15 cellular contexts compared by ENCODE assay signal in genomic region chr13:24175847-24176246, GRCh38. TPM values are rescaled to one million over a fixed set of nuclear protein-coding genes. Genes with fewer than 3 reads are reported as not detected.
DNase-seq lines count a peak whose midpoint lies in the region; ATAC-seq and TF ChIP-seq lines count a peak whose summit lies in the region.
"Had no signal": no experiment of that assay in that cellular context is flagged by ENCODE, and none has a peak within 500 bp of the region (broad histone marks: within the 10 kb centered on the region; RNA-seq: fewer than 3 reads in every experiment).

No MANE protein-coding gene starts in this region.

- H3F3A ChIP-seq in PC-3 (ENCODE audit: low read length, unreplicated experiment), result no peaks in the 10 kb centered on the region

- H3K9ac ChIP-seq in liver (ENCODE audit: low read depth in 1 of 2, low read length in 2 of 2), result peak overlapping the region in 1 of 2 donors; percentile 29
- no peak overlapping the region for H3K9ac ChIP-seq in PC-3 (ENCODE audit: low read length)

- no peak for ATAC-seq in stimulated activated naive CD8-positive, alpha-beta T cell treated with anti-CD3 and anti-CD28 coated beads, Interleukin-15, amount 100 ng/mL, for 72 hours
- no peak for ATAC-seq in stimulated activated naive CD8-positive, alpha-beta T cell treated with anti-CD3 and anti-CD28 coated beads, Interleukin-15, Interleukin-2, amounts not matched to agents 100 U/mL and 50 U/mL, for 24 hours
- ATAC-seq in PC-3, result no peak
- no peak for ATAC-seq in HG02938 (IDR thresholded peaks at IDR 0.05; ENCODE audit: unreplicated experiment)
- ATAC-seq: HCT116 had no signal

- peaks cover 6 to 73% (median 37%) of the 10 kb centered on the region in 4 donors for H3K4me1 ChIP-seq in liver (ENCODE audit: control insufficient read depth in 4 of 4, insufficient read depth in 4 of 4, low read length in 3 of 4)
- H3K4me1 ChIP-seq in tibial nerve, result peaks cover 0 to 18% (median 8%) of the 10 kb centered on the region in 4 donors
- peaks cover 13% of the 10 kb centered on the region for H3K4me1 ChIP-seq in PC-3 (ENCODE audit: insufficient read depth, low read length)
- H3K4me1 ChIP-seq: BE2C had no signal

- no peak for DNase-seq in stimulated activated naive CD8-positive, alpha-beta T cell treated with anti-CD3 and anti-CD28 coated beads, Interleukin-15, amount 100 ng/mL, for 72 hours
- DNase-seq in stimulated activated naive CD8-positive, alpha-beta T cell treated with anti-CD3 and anti-CD28 coated beads, Interleukin-15, Interleukin-2, amounts not matched to agents 100 U/mL and 50 U/mL, for 24 hours, result no peak
- DNase-seq in tibial nerve (ENCODE audit: low spot score in 2 of 2) (no peak), PC-3 (no peak), NCI-H774 (lab: John Stamatoyannopoulos, UW) (no peak)
- DNase-seq: BE2C; CD4-positive, alpha-beta memory T cell; DND-41; GDM1 had no signal

- no peak overlapping the region for H3K4me3 Mint-ChIP-seq in stimulated activated naive CD8-positive, alpha-beta T cell treated with anti-CD3 and anti-CD28 coated beads, Interleukin-15, amount 100 ng/mL, for 72 hours
- no peak overlapping the region for H3K4me3 Mint-ChIP-seq in brain
- H3K4me3 Mint-ChIP-seq: CD4-positive, alpha-beta memory T cell; IgD-negative memory B cell had no signal

- H3K27ac Mint-ChIP-seq in stimulated activated naive CD8-positive, alpha-beta T cell treated with anti-CD3 and anti-CD28 coated beads, Interleukin-15, amount 100 ng/mL, for 72 hours, result peak overlapping the region; percentile 34 to 72
- H3K27ac Mint-ChIP-seq in brain, result peak overlapping the region; percentile 14 to 91 (median 74)
- H3K27ac Mint-ChIP-seq: CD4-positive, alpha-beta memory T cell; IgD-negative memory B cell had no signal

- H3K79me2 ChIP-seq in PC-3 (ENCODE audit: low read length), result peaks cover 100% of the 10 kb centered on the region

- H3K27me3 Mint-ChIP-seq in stimulated activated naive CD8-positive, alpha-beta T cell treated with anti-CD3 and anti-CD28 coated beads, Interleukin-15, amount 100 ng/mL, for 72 hours, result no peaks in the 10 kb centered on the region
- no peaks in the 10 kb centered on the region for H3K27me3 Mint-ChIP-seq in brain
- H3K27me3 Mint-ChIP-seq: CD4-positive, alpha-beta memory T cell had no signal

- peak overlapping the region; percentile 75 to 80 for H3K27ac ChIP-seq in liver (ENCODE audit: low read depth in 1 of 2, low read length in 2 of 2)
- peak overlapping the region in 3 of 4 donors; percentile 13 to 61 (median 36) for H3K27ac ChIP-seq in tibial nerve
- H3K27ac ChIP-seq in PC-3 (ENCODE audit: low read length), result no peak overlapping the region
- H3K27ac ChIP-seq: C4-2B had no signal

- TF ChIP-seq EP300 in tibial nerve (IDR thresholded peaks at IDR 0.05), result no peak

- TF ChIP-seq CTCF in brain (conservative IDR thresholded peaks at IDR 0.05), result no peak
- no peak for TF ChIP-seq CTCF in liver (IDR thresholded peaks at IDR 0.05; ENCODE audit: low read depth, low read length, missing input control)
- no peak for TF ChIP-seq CTCF in tibial nerve (IDR thresholded peaks at IDR 0.05)
- no peak for TF ChIP-seq CTCF in PC-3 (conservative IDR thresholded peaks at IDR 0.05; ENCODE audit: low read depth, low read length)

- H4K20me1 ChIP-seq in PC-3 (ENCODE audit: low read length), result peaks cover 49% of the 10 kb centered on the region

- peaks cover 0 to 6% of the 10 kb centered on the region in 2 donors for H3K9me3 Mint-ChIP-seq in stimulated activated naive CD8-positive, alpha-beta T cell treated with anti-CD3 and anti-CD28 coated beads, Interleukin-15, amount 100 ng/mL, for 72 hours
- peaks cover 0 to 3% (median 0%) of the 10 kb centered on the region in 5 experiments for H3K9me3 Mint-ChIP-seq in brain
- H3K9me3 Mint-ChIP-seq: CD4-positive, alpha-beta memory T cell; IgD-negative memory B cell had no signal

- no peak for TF ChIP-seq POLR2A in tibial nerve (IDR thresholded peaks at IDR 0.05)

- H2AFZ ChIP-seq in PC-3 (ENCODE audit: low read length), result no peak overlapping the region

- CTCF ChIA-PET in PC-3 (lab: Charles Lee), result interaction anchor here (0.6 kb wide), 1 partner anchor 192 kb away, joined by 4 read pairs; no protein-coding TSS in a partner anchor

- H3K4me3 ChIP-seq in liver (ENCODE audit: low read depth in 1 of 3, low read length in 3 of 3) (no peak overlapping the region), tibial nerve (no peak overlapping the region), PC-3 (ENCODE audit: low read length) (no peak overlapping the region)

- no peaks in the 10 kb centered on the region for H3K27me3 ChIP-seq in liver (ENCODE audit: control insufficient read depth in 4 of 4, insufficient read depth in 4 of 4, low read length in 3 of 4)
- H3K27me3 ChIP-seq in tibial nerve, result no peaks in the 10 kb centered on the region
- no peaks in the 10 kb centered on the region for H3K27me3 ChIP-seq in PC-3 (ENCODE audit: low read length)
- H3K27me3 ChIP-seq: BE2C had no signal

- H3K9me2 ChIP-seq in PC-3 (replicated peaks; ENCODE audit: low read length), result no peaks in the 10 kb centered on the region

- H3K4me2 ChIP-seq in PC-3 (ENCODE audit: low read length), result no peak overlapping the region

- WGBS in liver, result 89% methylated on average over 4 of the region's 4 CpGs
- WGBS in tibial nerve, 2 donors, result 74 to 88% methylated on average over 4 of the region's 4 CpGs

- POLR2A ChIA-PET in PC-3 (lab: Charles Lee; ENCODE audit: unreplicated experiment), result no interaction called here

- TF ChIP-seq RAD21 in liver (IDR thresholded peaks at IDR 0.05), result no peak

- peaks cover 83% of the 10 kb centered on the region for H3K4me1 Mint-ChIP-seq in stimulated activated naive CD8-positive, alpha-beta T cell treated with anti-CD3 and anti-CD28 coated beads, Interleukin-15, amount 100 ng/mL, for 72 hours
- H3K4me1 Mint-ChIP-seq in brain, result peaks cover 84% of the 10 kb centered on the region
- H3K4me1 Mint-ChIP-seq: IgD-negative memory B cell had no signal

- H3K36me3 Mint-ChIP-seq in brain, result peaks cover 26% of the 10 kb centered on the region
- H3K36me3 Mint-ChIP-seq: CD4-positive, alpha-beta memory T cell had no signal

- intact Hi-C loops in PC-3 (cut with micrococcal nuclease), result loop anchor here (5.0 kb wide), 1 partner anchor 251 kb away; no protein-coding TSS in a partner anchor

- no TSS peak for BruUV-seq in PC-3 (replicated peaks; lab: Mats Ljungman, UMichigan)

- peaks cover 0 to 5% (median 0%) of the 10 kb centered on the region in 4 donors for H3K36me3 ChIP-seq in liver (ENCODE audit: control insufficient read depth in 4 of 4, insufficient read depth in 3 of 4, low read depth in 1 of 4, low read length in 3 of 4)
- H3K36me3 ChIP-seq in tibial nerve, result no peaks in the 10 kb centered on the region
- H3K36me3 ChIP-seq in PC-3 (ENCODE audit: low read depth, low read length), result peaks cover 8% of the 10 kb centered on the region; the same call in 1 of the 2 replicates
- H3K36me3 ChIP-seq: BE2C had no signal

- H3K9me3 ChIP-seq in liver (ENCODE audit: control insufficient read depth in 4 of 4, low read length in 3 of 4) (no peaks in the 10 kb centered on the region), tibial nerve (no peaks in the 10 kb centered on the region), PC-3 (ENCODE audit: low read length) (no peaks in the 10 kb centered on the region)
- H3K9me3 ChIP-seq: BE2C had no signal

TF ChIP-seq in liver, 16 proteins besides CTCF, POLR2A, EP300 and RAD21:
- TF ChIP-seq FOXA1 (IDR thresholded peaks at IDR 0.05), result no peak

RNA-seq across cellular contexts. Expression of gene SPATA13, which starts 15.3 kb away (rescaled TPM):
- polyA plus RNA-seq in brain (ENCODE audit: insufficient read depth, low read depth, low replicate concordance), result 7.7 TPM
- total RNA-seq in liver, result 10 to 100 TPM; 16.7 to 57.6 TPM
- 10 to 100 TPM in 1 of 2 donors, 1 to 10 TPM in 1; 10.0 to 24.1 TPM for polyA plus RNA-seq in liver
- 10 to 100 TPM; 35.0 to 96.0 (median 51.7) TPM for total RNA-seq in tibial nerve
- 43.0 and 52.6 TPM in 2 replicates for total RNA-seq in PC-3 (2014; rRNA removed)
